9 cellular contexts compared by ENCODE assay signal in the genomic region with DNA sequence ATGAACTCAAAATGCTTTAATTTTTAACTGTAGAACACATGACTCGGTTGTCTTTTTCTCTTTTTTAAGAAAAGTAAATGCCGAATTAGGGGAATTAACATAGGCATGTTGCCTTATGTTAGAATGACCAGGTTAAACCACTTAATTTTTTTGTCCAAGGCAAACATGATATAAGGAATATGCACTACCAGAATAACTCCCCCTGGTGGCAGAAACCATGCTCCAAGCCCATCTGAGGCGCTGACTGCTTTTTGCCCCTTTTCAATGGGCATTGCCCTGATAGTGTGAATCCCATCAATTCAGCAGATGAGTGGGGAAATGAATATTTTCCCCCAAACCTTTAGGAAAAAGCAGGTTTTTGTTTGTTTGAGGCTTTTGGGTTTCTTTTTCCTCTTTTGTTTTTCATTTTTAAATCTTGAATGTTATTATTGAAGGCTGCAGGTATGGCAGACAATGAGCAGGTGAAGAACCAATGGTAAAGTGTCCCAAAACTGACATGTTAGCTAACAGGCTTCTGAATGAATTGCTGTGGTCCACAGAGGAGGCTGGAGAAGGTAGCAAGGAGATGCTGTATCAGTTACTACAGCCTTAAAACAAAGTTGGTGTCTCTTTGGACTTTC.
A peak's percentile ranks its signal among the peaks of the same experiment; 100 is the strongest.
DNase-seq lines count a peak whose midpoint lies in the region; ATAC-seq and TF ChIP-seq lines count a peak whose summit lies in the region.
"Had no signal": no experiment of that assay in that cellular context is flagged by ENCODE, and none has a peak within 500 bp of the region (broad histone marks: within the 10 kb centered on the region; RNA-seq: fewer than 3 reads in every experiment).

No MANE protein-coding gene starts in this region.

- H3K4me1 ChIP-seq in right atrium auricular region: no peaks in the 10 kb centered on the region

- no peaks in the 10 kb centered on the region for H3K36me3 Mint-ChIP-seq in WTC11

- H3K4me3 ChIP-seq in right atrium auricular region: no peak overlapping the region

- no peaks in the 10 kb centered on the region for H3K9me3 Mint-ChIP-seq in WTC11

- peak; percentile 43 for TF ChIP-seq CTCF in AG09319 (IDR thresholded peaks at IDR 0.05; ENCODE audit: low read depth, low read length)
- peak; percentile 66 for TF ChIP-seq CTCF in GM10266 (IDR thresholded peaks at IDR 0.05; ENCODE audit: control insufficient read depth, insufficient read depth, low read depth, missing control alignments)
- TF ChIP-seq CTCF in WTC11 (IDR thresholded peaks at IDR 0.05): peak; percentile 59
- peak; percentile 45 to 73 for TF ChIP-seq CTCF in right atrium auricular region (IDR thresholded peaks at IDR 0.05)

- POLR2A ChIA-PET in WTC11 (lab: Charles Lee): no interaction called here

- no peaks in the 10 kb centered on the region for H3K27me3 Mint-ChIP-seq in WTC11 (ENCODE audit: low read depth)
- H3K27me3 Mint-ChIP-seq: effector memory CD8-positive, alpha-beta T cell had no signal

- no peak overlapping the region for H3K27ac ChIP-seq in right atrium auricular region

- DNase-seq in AG09319 (ENCODE audit: extremely low read depth, low read depth) (no peak), GM10266 (ENCODE audit: extremely low spot score) (peak; percentile 12), HuH-7.5 (ENCODE audit: low spot score) (peak; percentile 13), WTC11 (ENCODE audit: low spot score) (peak; percentile 60), right atrium auricular region (ENCODE audit: low spot score) (no peak)
- peak; percentile 17 to 29 for DNase-seq in stimulated activated CD4-positive, alpha-beta T cell treated with anti-CD3 and anti-CD28 coated beads, Interleukin-2, amount 100 ng/mL, for 48 hours

- H3K9me3 ChIP-seq in right atrium auricular region: no peaks in the 10 kb centered on the region

- peak; percentile 76 for ATAC-seq in WTC11
- ATAC-seq in GM21529 (IDR thresholded peaks at IDR 0.05; ENCODE audit: unreplicated experiment): no peak
- ATAC-seq in esophagus mucosa: no peak
- ATAC-seq: effector memory CD8-positive, alpha-beta T cell had no signal

- no peak overlapping the region for H3K27ac Mint-ChIP-seq in WTC11
- H3K27ac Mint-ChIP-seq: effector memory CD8-positive, alpha-beta T cell had no signal

- CTCF ChIA-PET in WTC11 (lab: Charles Lee): interaction anchor here (0.6 to 3.3 kb wide), 10 partner anchors 9 to 303 kb away, joined by 3 to 22 read pairs (median 4); partner anchors contain the start of gene SORCS3

- no peak overlapping the region for H3K4me3 Mint-ChIP-seq in WTC11
- H3K4me3 Mint-ChIP-seq: effector memory CD8-positive, alpha-beta T cell had no signal

- H3K27me3 ChIP-seq in right atrium auricular region: no peaks in the 10 kb centered on the region

- peaks cover 17% of the 10 kb centered on the region for H3K4me1 Mint-ChIP-seq in WTC11

- no peaks in the 10 kb centered on the region for H3K36me3 ChIP-seq in right atrium auricular region

TF ChIP-seq in WTC11, 78 proteins besides CTCF, POLR2A, EP300 and RAD21 (continues in another document):
- TF ChIP-seq ZNF138 (CRISPR knock-in tag; conservative IDR thresholded peaks at IDR 0.05): no peak
- TF ChIP-seq, protein P1, sequence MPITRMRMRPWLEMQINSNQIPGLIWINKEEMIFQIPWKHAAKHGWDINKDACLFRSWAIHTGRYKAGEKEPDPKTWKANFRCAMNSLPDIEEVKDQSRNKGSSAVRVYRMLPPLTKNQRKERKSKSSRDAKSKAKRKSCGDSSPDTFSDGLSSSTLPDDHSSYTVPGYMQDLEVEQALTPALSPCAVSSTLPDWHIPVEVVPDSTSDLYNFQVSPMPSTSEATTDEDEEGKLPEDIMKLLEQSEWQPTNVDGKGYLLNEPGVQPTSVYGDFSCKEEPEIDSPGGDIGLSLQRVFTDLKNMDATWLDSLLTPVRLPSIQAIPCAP (CRISPR knock-in tag; IDR thresholded peaks at IDR 0.05): no peak
- no peak for TF ChIP-seq HMGXB4 (CRISPR knock-in tag; IDR thresholded peaks at IDR 0.05)
- TF ChIP-seq, protein P2, sequence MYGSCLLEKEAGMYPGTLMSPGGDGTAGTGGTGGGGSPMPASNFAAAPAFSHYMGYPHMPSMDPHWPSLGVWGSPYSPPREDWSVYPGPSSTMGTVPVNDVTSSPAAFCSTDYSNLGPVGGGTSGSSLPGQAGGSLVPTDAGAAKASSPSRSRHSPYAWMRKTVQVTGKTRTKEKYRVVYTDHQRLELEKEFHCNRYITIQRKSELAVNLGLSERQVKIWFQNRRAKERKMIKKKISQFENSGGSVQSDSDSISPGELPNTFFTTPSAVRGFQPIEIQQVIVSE (CRISPR knock-in tag; IDR thresholded peaks at IDR 0.05; ENCODE audit: borderline replicate concordance): no peak
- TF ChIP-seq, protein P3, sequence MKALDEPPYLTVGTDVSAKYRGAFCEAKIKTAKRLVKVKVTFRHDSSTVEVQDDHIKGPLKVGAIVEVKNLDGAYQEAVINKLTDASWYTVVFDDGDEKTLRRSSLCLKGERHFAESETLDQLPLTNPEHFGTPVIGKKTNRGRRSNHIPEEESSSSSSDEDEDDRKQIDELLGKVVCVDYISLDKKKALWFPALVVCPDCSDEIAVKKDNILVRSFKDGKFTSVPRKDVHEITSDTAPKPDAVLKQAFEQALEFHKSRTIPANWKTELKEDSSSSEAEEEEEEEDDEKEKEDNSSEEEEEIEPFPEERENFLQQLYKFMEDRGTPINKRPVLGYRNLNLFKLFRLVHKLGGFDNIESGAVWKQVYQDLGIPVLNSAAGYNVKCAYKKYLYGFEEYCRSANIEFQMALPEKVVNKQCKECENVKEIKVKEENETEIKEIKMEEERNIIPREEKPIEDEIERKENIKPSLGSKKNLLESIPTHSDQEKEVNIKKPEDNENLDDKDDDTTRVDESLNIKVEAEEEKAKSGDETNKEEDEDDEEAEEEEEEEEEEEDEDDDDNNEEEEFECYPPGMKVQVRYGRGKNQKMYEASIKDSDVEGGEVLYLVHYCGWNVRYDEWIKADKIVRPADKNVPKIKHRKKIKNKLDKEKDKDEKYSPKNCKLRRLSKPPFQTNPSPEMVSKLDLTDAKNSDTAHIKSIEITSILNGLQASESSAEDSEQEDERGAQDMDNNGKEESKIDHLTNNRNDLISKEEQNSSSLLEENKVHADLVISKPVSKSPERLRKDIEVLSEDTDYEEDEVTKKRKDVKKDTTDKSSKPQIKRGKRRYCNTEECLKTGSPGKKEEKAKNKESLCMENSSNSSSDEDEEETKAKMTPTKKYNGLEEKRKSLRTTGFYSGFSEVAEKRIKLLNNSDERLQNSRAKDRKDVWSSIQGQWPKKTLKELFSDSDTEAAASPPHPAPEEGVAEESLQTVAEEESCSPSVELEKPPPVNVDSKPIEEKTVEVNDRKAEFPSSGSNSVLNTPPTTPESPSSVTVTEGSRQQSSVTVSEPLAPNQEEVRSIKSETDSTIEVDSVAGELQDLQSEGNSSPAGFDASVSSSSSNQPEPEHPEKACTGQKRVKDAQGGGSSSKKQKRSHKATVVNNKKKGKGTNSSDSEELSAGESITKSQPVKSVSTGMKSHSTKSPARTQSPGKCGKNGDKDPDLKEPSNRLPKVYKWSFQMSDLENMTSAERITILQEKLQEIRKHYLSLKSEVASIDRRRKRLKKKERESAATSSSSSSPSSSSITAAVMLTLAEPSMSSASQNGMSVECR (CRISPR knock-in tag; IDR thresholded peaks at IDR 0.05; ENCODE audit: borderline replicate concordance): no peak
- TF ChIP-seq, protein P4, sequence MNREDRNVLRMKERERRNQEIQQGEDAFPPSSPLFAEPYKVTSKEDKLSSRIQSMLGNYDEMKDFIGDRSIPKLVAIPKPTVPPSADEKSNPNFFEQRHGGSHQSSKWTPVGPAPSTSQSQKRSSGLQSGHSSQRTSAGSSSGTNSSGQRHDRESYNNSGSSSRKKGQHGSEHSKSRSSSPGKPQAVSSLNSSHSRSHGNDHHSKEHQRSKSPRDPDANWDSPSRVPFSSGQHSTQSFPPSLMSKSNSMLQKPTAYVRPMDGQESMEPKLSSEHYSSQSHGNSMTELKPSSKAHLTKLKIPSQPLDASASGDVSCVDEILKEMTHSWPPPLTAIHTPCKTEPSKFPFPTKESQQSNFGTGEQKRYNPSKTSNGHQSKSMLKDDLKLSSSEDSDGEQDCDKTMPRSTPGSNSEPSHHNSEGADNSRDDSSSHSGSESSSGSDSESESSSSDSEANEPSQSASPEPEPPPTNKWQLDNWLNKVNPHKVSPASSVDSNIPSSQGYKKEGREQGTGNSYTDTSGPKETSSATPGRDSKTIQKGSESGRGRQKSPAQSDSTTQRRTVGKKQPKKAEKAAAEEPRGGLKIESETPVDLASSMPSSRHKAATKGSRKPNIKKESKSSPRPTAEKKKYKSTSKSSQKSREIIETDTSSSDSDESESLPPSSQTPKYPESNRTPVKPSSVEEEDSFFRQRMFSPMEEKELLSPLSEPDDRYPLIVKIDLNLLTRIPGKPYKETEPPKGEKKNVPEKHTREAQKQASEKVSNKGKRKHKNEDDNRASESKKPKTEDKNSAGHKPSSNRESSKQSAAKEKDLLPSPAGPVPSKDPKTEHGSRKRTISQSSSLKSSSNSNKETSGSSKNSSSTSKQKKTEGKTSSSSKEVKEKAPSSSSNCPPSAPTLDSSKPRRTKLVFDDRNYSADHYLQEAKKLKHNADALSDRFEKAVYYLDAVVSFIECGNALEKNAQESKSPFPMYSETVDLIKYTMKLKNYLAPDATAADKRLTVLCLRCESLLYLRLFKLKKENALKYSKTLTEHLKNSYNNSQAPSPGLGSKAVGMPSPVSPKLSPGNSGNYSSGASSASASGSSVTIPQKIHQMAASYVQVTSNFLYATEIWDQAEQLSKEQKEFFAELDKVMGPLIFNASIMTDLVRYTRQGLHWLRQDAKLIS (CRISPR knock-in tag; IDR thresholded peaks at IDR 0.05; ENCODE audit: borderline replicate concordance): no peak
- TF ChIP-seq IRF2 (CRISPR knock-in tag; IDR thresholded peaks at IDR 0.05; ENCODE audit: borderline replicate concordance, low read depth): no peak

Comparison
In these comparisons a context has a peak if more than half of its experiments do, and no peak if none do; other contexts are left out.
1. DNase-seq: peak in GM10266 (single experiment), HuH-7.5 (single experiment), WTC11 (single experiment) and stimulated activated CD4-positive, alpha-beta T cell treated with anti-CD3 and anti-CD28 coated beads, Interleukin-2, amount 100 ng/mL, for 48 hours (2 of 2); none in AG09319 (single experiment) and right atrium auricular region (single experiment).
2. Peak in every context shown above with its lines, with median percentiles within 50 percentile points of each other: CTCF ChIP-seq.